Comparison of ENCODE assay signal across 8 cellular contexts in genomic region chr7:21945374-21946227, GRCh38. TPM values are rescaled to one million over a fixed set of nuclear protein-coding genes. Genes with fewer than 3 reads are reported as not detected.
A peak's percentile ranks its signal among the peaks of the same experiment; 100 is the strongest.
DNase-seq lines count a peak whose midpoint lies in the region; ATAC-seq and TF ChIP-seq lines count a peak whose summit lies in the region.

CDCA7L (minus strand) TSS chr7:21945899; CDS start chr7:21945804, 95 bp downstream.

- no peaks in the 10 kb centered on the region for H3K9me2 ChIP-seq in GM23338 (ENCODE audit: insufficient read depth)

- H3K4me2 ChIP-seq in GM23338 (peak within 1 kb of the TSS; percentile 82), parathyroid adenoma (ENCODE audit: low read length) (peak within 1 kb of the TSS; percentile 64)

- H3K27me3 ChIP-seq in GM23338 (ENCODE audit: insufficient read depth) (no peaks in the 10 kb centered on the region), SJSA1 (replicated peaks) (no peaks in the 10 kb centered on the region), parathyroid adenoma (ENCODE audit: control insufficient read depth, insufficient read depth, low read length) (no peaks in the 10 kb centered on the region)

- H3K9me3 ChIP-seq in ES-I3 (ENCODE audit: control insufficient read depth, insufficient read depth, low read length) (no peaks in the 10 kb centered on the region), KOPT-K1 (ENCODE audit: insufficient read depth, low read length, poor library complexity, severe bottlenecking) (no peaks in the 10 kb centered on the region), SJSA1 (replicated peaks) (no peaks in the 10 kb centered on the region), parathyroid adenoma (ENCODE audit: control insufficient read depth, low read length) (no peaks in the 10 kb centered on the region)

- H3K36me3 ChIP-seq in ES-I3 (ENCODE audit: insufficient read depth, low read length) (no peaks in the 10 kb centered on the region), GM23338 (ENCODE audit: insufficient read depth) (no peaks in the 10 kb centered on the region), KOPT-K1 (ENCODE audit: insufficient read depth, low read length) (peaks cover 17% of the 10 kb centered on the region), SJSA1 (peaks cover 4% of the 10 kb centered on the region; the same call in 1 of the 2 replicates), parathyroid adenoma (ENCODE audit: control insufficient read depth, insufficient read depth, low read length) (no peaks in the 10 kb centered on the region)

- H3K27ac ChIP-seq in GM23338 (ENCODE audit: low read depth) (peak within 1 kb of the TSS; percentile 90), KOPT-K1 (ENCODE audit: low read depth, low read length, poor library complexity, severe bottlenecking) (peak within 1 kb of the TSS; percentile 92), SJSA1 (peak within 1 kb of the TSS; percentile 93), parathyroid adenoma (peak within 1 kb of the TSS; percentile 17)

- H3K4me1 Mint-ChIP-seq in GM23338: peaks cover 44% of the 10 kb centered on the region
- H3K4me1 Mint-ChIP-seq in activated naive CD8-positive, alpha-beta T cell (ENCODE audit: low read depth): peaks cover 65% of the 10 kb centered on the region

- peak within 1 kb of the TSS; percentile 88 for H3K4me3 Mint-ChIP-seq in GM23338
- H3K4me3 Mint-ChIP-seq in activated naive CD8-positive, alpha-beta T cell: peak within 1 kb of the TSS; percentile 91

- DNase-seq in GM23338 (ENCODE audit: low spot score) (peak; percentile 94), SJSA1 (ENCODE audit: low read depth in 1 of 2, low spot score in 2 of 2) (peak; percentile 66 to 88), Right ventricle myocardium inferior (ENCODE audit: missing footprints) (peak; percentile 90), ureter (ENCODE audit: low spot score) (peak; percentile 57)

- H2AFZ ChIP-seq in GM23338 (peak within 1 kb of the TSS; percentile 63), parathyroid adenoma (peak within 1 kb of the TSS; percentile 85)

- H4K20me1 ChIP-seq in GM23338 (replicated peaks; ENCODE audit: insufficient read depth): peaks cover 31% of the 10 kb centered on the region

- no peaks in the 10 kb centered on the region for H3K9me3 Mint-ChIP-seq in GM23338
- no peaks in the 10 kb centered on the region for H3K9me3 Mint-ChIP-seq in activated naive CD8-positive, alpha-beta T cell (ENCODE audit: low read depth)

- H3K27ac Mint-ChIP-seq in GM23338: peak within 1 kb of the TSS; percentile 99
- H3K27ac Mint-ChIP-seq in activated naive CD8-positive, alpha-beta T cell: peak within 1 kb of the TSS; percentile 92

- H3K4me1 ChIP-seq in ES-I3 (ENCODE audit: insufficient read depth, low read length): peaks cover 39% of the 10 kb centered on the region
- H3K4me1 ChIP-seq in GM23338 (ENCODE audit: insufficient read depth): peaks cover 42% of the 10 kb centered on the region
- H3K4me1 ChIP-seq in SJSA1 (replicated peaks): peaks cover 13% of the 10 kb centered on the region
- H3K4me1 ChIP-seq in parathyroid adenoma: no peaks in the 10 kb centered on the region

- peak; percentile 83 for ATAC-seq in GM23338
- peak; percentile 95 for ATAC-seq in Right ventricle myocardium inferior

- peak within 1 kb of the TSS; percentile 71 for H3K4me3 ChIP-seq in GM23338
- H3K4me3 ChIP-seq in SJSA1: peak within 1 kb of the TSS; percentile 66
- H3K4me3 ChIP-seq in parathyroid adenoma (ENCODE audit: low read depth, low read length): peak within 1 kb of the TSS; percentile 49

- H3K36me3 Mint-ChIP-seq in GM23338 (ENCODE audit: low read depth): 0 out of 3 replicates have a peak, but pooled peaks cover 5% of the 10 kb centered on the region
- H3K36me3 Mint-ChIP-seq in activated naive CD8-positive, alpha-beta T cell: no peaks in the 10 kb centered on the region

- H3K27me3 Mint-ChIP-seq in GM23338 (ENCODE audit: insufficient read depth, low read depth, poor library complexity): peaks cover 4% of the 10 kb centered on the region
- H3K27me3 Mint-ChIP-seq in activated naive CD8-positive, alpha-beta T cell: no peaks in the 10 kb centered on the region

- H3K79me2 ChIP-seq in GM23338 (replicated peaks; ENCODE audit: insufficient read depth): peaks cover 45% of the 10 kb centered on the region
- no peaks in the 10 kb centered on the region for H3K79me2 ChIP-seq in parathyroid adenoma

- intact Hi-C loops in Right ventricle myocardium inferior (cut with DNase I): loop anchor here (2.0 kb wide), 1 partner anchor 33 kb away; no protein-coding TSS in a partner anchor

- H3K9ac ChIP-seq in ES-I3 (ENCODE audit: low read depth, low read length) (peak within 1 kb of the TSS; percentile 93), parathyroid adenoma (no peak within 1 kb of the TSS)

- TF ChIP-seq CTCF in GM23338 (conservative IDR thresholded peaks at IDR 0.05; ENCODE audit: low read depth in 2 of 2): no peak
- TF ChIP-seq CTCF in parathyroid adenoma (IDR thresholded peaks at IDR 0.05): no peak

- no peaks in the 10 kb centered on the region for H3F3A ChIP-seq in GM23338 (replicated peaks; ENCODE audit: low read depth)

TF ChIP-seq in GM23338, 12 proteins besides CTCF, POLR2A, EP300 and RAD21:
- no peak for TF ChIP-seq CREB1 (CRISPR knock-in tag; IDR thresholded peaks at IDR 0.05; ENCODE audit: low read depth)
- no peak for TF ChIP-seq ETS1 (IDR thresholded peaks at IDR 0.05)
- TF ChIP-seq JUNB (IDR thresholded peaks at IDR 0.05; ENCODE audit: unreplicated experiment): no peak
- TF ChIP-seq POLR2AphosphoS5 (IDR thresholded peaks at IDR 0.05; ENCODE audit: low read depth): peak; percentile 83
TF ChIP-seq in GM23338: peak in this region for 1.

RNA-seq across cellular contexts. Expression of gene CDCA7L, which starts in this region (rescaled TPM):
- total RNA-seq in GM23338 (2014; rRNA removed; shearing (Covaris generic)): 174 and 202 TPM in 2 replicates
- 187 and 194 TPM in 2 replicates for polyA plus RNA-seq in GM23338 (2016; fragmentation: Nextera tagmentation; extraction: Ambion mirVana)
- total RNA-seq in SJSA1 (2014; rRNA removed; shearing (Covaris generic)): 34.5 and 39.9 TPM in 2 replicates
- total RNA-seq in Right ventricle myocardium inferior (59.1 TPM), ureter (12.0 TPM)

Comparison
In these comparisons a context has a peak if more than half of its experiments do, and no peak if none do; other contexts are left out.
1. Peak in every context shown above with its lines: DNase-seq, ATAC-seq, H3K4me3 ChIP-seq and H3K27ac ChIP-seq.
2. H3K27ac ChIP-seq: peak in every context shown above with its lines; median percentile 93 in SJSA1; 92 in KOPT-K1; 90 in GM23338; 17 in parathyroid adenoma.